ENCODE assay signal across 2 cellular contexts in the genomic region with DNA sequence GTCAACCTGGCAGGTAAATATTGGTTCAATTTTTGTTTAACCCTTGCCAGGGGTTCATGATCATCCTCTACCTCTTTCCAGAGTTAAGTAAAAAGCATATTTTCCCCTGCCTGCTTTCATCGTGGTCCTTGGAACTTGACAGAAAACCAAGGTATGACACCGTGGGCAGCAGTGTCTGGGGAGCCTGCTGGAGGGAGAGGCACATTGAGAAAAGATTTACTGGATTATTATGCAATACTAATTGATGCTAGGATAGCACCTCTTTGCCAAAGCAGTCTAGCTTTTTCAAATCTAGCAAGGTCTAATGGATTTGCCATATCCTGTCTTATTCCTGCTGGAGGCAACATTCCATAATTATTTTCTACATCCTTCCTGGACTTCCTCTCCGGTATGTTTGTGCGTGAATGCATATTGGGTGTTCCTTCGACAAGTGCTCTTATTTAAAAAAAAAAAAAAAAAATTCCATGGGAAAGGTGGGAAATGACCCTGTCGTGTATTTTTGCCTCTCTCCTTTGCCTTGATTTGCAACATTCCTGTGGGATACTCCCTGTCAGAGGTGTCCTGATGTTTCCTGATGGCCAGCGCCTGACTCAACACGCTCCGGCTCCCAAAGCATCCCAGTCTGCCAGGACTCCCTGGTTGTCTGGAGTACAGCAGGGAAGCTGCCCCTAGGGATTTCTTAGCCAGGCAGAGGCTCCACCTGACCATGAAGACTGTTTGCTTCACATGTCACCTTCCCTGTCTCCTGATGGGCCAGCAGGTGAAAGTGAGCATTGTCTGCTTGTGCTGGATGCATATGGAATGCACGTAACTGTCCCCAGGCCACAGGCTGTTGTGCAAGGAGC.
TF ChIP-seq lines count a peak whose summit lies in the region.

No MANE protein-coding gene starts in this region.

TF ChIP-seq in GM12878, 131 proteins besides CTCF, POLR2A, EP300 and RAD21 (continues in another document):
- TF ChIP-seq POU2F2 (IDR thresholded peaks at IDR 0.05; ENCODE audit: borderline replicate concordance, low read depth, low read length) (peak; percentile 50; the same call in 1 of the 3 replicates), NFXL1 (IDR thresholded peaks at IDR 0.05; ENCODE audit: borderline replicate concordance) (no peak), SIN3A (IDR thresholded peaks at IDR 0.05; ENCODE audit: low read depth, low read length) (no peak), CREM (IDR thresholded peaks at IDR 0.05; ENCODE audit: low read depth) (no peak), DPF2 (IDR thresholded peaks at IDR 0.05) (no peak), ZNF24 (IDR thresholded peaks at IDR 0.05) (0 out of 2 replicates have a peak, but pooled peaks have one; percentile 7), RCOR1 (conservative IDR thresholded peaks at IDR 0.05; ENCODE audit: low read depth, low read length) (no peak), RAD51 (IDR thresholded peaks at IDR 0.05) (no peak), ETV6 (conservative IDR thresholded peaks at IDR 0.05 in 1 of 2, IDR thresholded peaks at IDR 0.05 in 1 of 2; ENCODE audit: borderline replicate concordance in 1 of 2, low read depth in 1 of 2) (no peak), SMAD5 (IDR thresholded peaks at IDR 0.05; ENCODE audit: low read depth) (peak; percentile 54; the same call in 1 of the 2 replicates), ZNF687 (IDR thresholded peaks at IDR 0.05) (peak; percentile 54; the same call in 1 of the 2 replicates), MTA3 (IDR thresholded peaks at IDR 0.05; ENCODE audit: borderline replicate concordance, low read length) (no peak), ATF7 (IDR thresholded peaks at IDR 0.05; ENCODE audit: low read depth) (no peak), BMI1 (IDR thresholded peaks at IDR 0.05; ENCODE audit: borderline replicate concordance) (no peak), GABPA (IDR thresholded peaks at IDR 0.05; ENCODE audit: low read depth) (no peak), POLR2AphosphoS5 (IDR thresholded peaks at IDR 0.05; ENCODE audit: low read length) (peak; percentile 81), NR2C2 (IDR thresholded peaks at IDR 0.05; ENCODE audit: borderline replicate concordance, control insufficient read depth, insufficient read length, low read depth) (no peak), IKZF2 (IDR thresholded peaks at IDR 0.05) (peak; percentile 65 to 76)
- TF ChIP-seq, protein P1, sequence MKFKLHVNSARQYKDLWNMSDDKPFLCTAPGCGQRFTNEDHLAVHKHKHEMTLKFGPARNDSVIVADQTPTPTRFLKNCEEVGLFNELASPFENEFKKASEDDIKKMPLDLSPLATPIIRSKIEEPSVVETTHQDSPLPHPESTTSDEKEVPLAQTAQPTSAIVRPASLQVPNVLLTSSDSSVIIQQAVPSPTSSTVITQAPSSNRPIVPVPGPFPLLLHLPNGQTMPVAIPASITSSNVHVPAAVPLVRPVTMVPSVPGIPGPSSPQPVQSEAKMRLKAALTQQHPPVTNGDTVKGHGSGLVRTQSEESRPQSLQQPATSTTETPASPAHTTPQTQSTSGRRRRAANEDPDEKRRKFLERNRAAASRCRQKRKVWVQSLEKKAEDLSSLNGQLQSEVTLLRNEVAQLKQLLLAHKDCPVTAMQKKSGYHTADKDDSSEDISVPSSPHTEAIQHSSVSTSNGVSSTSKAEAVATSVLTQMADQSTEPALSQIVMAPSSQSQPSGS (IDR thresholded peaks at IDR 0.05; ENCODE audit: low read length) = no peak
- TF ChIP-seq, protein P2, sequence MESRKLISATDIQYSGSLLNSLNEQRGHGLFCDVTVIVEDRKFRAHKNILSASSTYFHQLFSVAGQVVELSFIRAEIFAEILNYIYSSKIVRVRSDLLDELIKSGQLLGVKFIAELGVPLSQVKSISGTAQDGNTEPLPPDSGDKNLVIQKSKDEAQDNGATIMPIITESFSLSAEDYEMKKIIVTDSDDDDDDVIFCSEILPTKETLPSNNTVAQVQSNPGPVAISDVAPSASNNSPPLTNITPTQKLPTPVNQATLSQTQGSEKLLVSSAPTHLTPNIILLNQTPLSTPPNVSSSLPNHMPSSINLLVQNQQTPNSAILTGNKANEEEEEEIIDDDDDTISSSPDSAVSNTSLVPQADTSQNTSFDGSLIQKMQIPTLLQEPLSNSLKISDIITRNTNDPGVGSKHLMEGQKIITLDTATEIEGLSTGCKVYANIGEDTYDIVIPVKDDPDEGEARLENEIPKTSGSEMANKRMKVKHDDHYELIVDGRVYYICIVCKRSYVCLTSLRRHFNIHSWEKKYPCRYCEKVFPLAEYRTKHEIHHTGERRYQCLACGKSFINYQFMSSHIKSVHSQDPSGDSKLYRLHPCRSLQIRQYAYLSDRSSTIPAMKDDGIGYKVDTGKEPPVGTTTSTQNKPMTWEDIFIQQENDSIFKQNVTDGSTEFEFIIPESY (IDR thresholded peaks at IDR 0.05) = no peak

TF ChIP-seq in liver, 16 proteins besides CTCF, POLR2A, EP300 and RAD21:
- no peak for TF ChIP-seq SP1 (IDR thresholded peaks at IDR 0.05)
- peak in 1 of 2 donors; percentile 29 for TF ChIP-seq HNF4A (conservative IDR thresholded peaks at IDR 0.05)
- peak; percentile 22 for TF ChIP-seq NR2F2 (IDR thresholded peaks at IDR 0.05)
- TF ChIP-seq JUND (IDR thresholded peaks at IDR 0.05) = peak in 1 of 2 donors; percentile 42
- peak in 1 of 2 donors; percentile 57 for TF ChIP-seq RXRA (IDR thresholded peaks at IDR 0.05)
- peak; percentile 12 for TF ChIP-seq MAX (IDR thresholded peaks at IDR 0.05)
